Comparison of ENCODE assay signal across 20 cellular contexts in genomic region chr14:95525999-95526398, GRCh38. TPM values are rescaled to one million over a fixed set of nuclear protein-coding genes. Genes with fewer than 3 reads are reported as not detected.
DNase-seq lines count a peak whose midpoint lies in the region; ATAC-seq and TF ChIP-seq lines count a peak whose summit lies in the region.
"Had no signal": no experiment of that assay in that cellular context is flagged by ENCODE, and none has a peak within 500 bp of the region (broad histone marks: within the 10 kb centered on the region; RNA-seq: fewer than 3 reads in every experiment).

No MANE protein-coding gene starts in this region.

- no peak for ATAC-seq in activated T-helper 17 cell treated with anti-CD3 and anti-CD28 coated beads, Interleukin-2, amount 50 U/mL, for 72 hours (replicated peaks)
- ATAC-seq: GM12878 had no signal

- H3K27ac ChIP-seq in BLaER1 = peak overlapping the region; percentile 90
- H3K27ac ChIP-seq in neutrophil = peak overlapping the region; percentile 84
- H3K27ac ChIP-seq in hepatocyte = no peak overlapping the region
- H3K27ac ChIP-seq in GM23248 = no peak overlapping the region
- H3K27ac ChIP-seq: brain microvascular endothelial cell, SJSA1 had no signal

- no peaks in the 10 kb centered on the region for H4K20me1 ChIP-seq in BLaER1
- no peaks in the 10 kb centered on the region for H4K20me1 ChIP-seq in hepatocyte (ENCODE audit: insufficient read depth, poor library complexity, severe bottlenecking)
- H4K20me1 ChIP-seq in GM23248 (ENCODE audit: insufficient read depth) = peaks cover 8% of the 10 kb centered on the region; the same call in 1 of the 2 replicates

- H3K4me3 Mint-ChIP-seq in Caco-2 (ENCODE audit: unreplicated experiment) = peak overlapping the region; percentile 3
- peak overlapping the region; percentile 93 for H3K4me3 Mint-ChIP-seq in activated T-helper 17 cell treated with anti-CD3 and anti-CD28 coated beads, Interleukin-2, amount 50 U/mL, for 72 hours

- TF ChIP-seq CTCF in Caco-2 (IDR thresholded peaks at IDR 0.05; ENCODE audit: insufficient read depth in 1 of 2, low read depth in 1 of 2, low read length in 1 of 2, severe bottlenecking in 1 of 2, unreplicated experiment in 1 of 2) = no peak
- TF ChIP-seq CTCF in neutrophil (IDR thresholded peaks at IDR 0.05) = no peak
- no peak for TF ChIP-seq CTCF in hepatocyte (IDR thresholded peaks at IDR 0.05; ENCODE audit: poor library complexity)

- H3K9ac ChIP-seq in BLaER1 = peak overlapping the region; percentile 32
- no peak overlapping the region for H3K9ac ChIP-seq in GM23248
- H3K9ac ChIP-seq: parathyroid adenoma had no signal

- H3K27ac Mint-ChIP-seq in Caco-2 (ENCODE audit: unreplicated experiment) = peak overlapping the region; percentile 81
- H3K27ac Mint-ChIP-seq in activated T-helper 17 cell treated with anti-CD3 and anti-CD28 coated beads, Interleukin-2, amount 50 U/mL, for 72 hours = peak overlapping the region; percentile 94

- peaks cover 40% of the 10 kb centered on the region for H3K4me1 Mint-ChIP-seq in Caco-2 (ENCODE audit: low read depth, unreplicated experiment)
- H3K4me1 Mint-ChIP-seq in activated T-helper 17 cell treated with anti-CD3 and anti-CD28 coated beads, Interleukin-2, amount 50 U/mL, for 72 hours = peaks cover 60% of the 10 kb centered on the region

- in situ Hi-C loops in GM23248 (cut with MboI) = loop anchor here (5.0 to 25.0 kb wide), 2 partner anchors 84 to 761 kb away; no protein-coding TSS in a partner anchor

- peaks cover 27% of the 10 kb centered on the region for H3K36me3 Mint-ChIP-seq in Caco-2 (ENCODE audit: insufficient read depth, unreplicated experiment)
- peaks cover 21% of the 10 kb centered on the region for H3K36me3 Mint-ChIP-seq in activated T-helper 17 cell treated with anti-CD3 and anti-CD28 coated beads, Interleukin-2, amount 50 U/mL, for 72 hours (ENCODE audit: low read depth)

- intact Hi-C loops in Caco-2 (cut with micrococcal nuclease; ENCODE audit: unreplicated experiment) = loop anchor here (2.0 kb wide), 2 partner anchors 35 to 57 kb away; no protein-coding TSS in a partner anchor

- DNase-seq in Caco-2 = no peak
- no peak for DNase-seq in hepatocyte (ENCODE audit: low spot score)
- no peak for DNase-seq in cerebellar cortex (ENCODE audit: low spot score)
- DNase-seq in effector CD8-positive, alpha-beta T cell (lab: John Stamatoyannopoulos, UW) = no peak
- DNase-seq in GM23248 = no peak
- DNase-seq: BE2C; brain microvascular endothelial cell; foreskin fibroblast; MM.1S; NCI-H2081 treated with DMSO at 0.1 percent for 48 hours; NK-92 treated with Interleukin-12 subunit alpha and Interleukin-12 subunit beta, amount 100 ng/mL, for 24 hours; stimulated activated CD4-positive, alpha-beta T cell treated with anti-CD3 and anti-CD28 coated beads, Interleukin-12 subunit alpha, Interleukin-12 subunit beta, amount 100 ng/mL, for 4 hours; transverse colon had no signal

- H3K79me2 ChIP-seq in hepatocyte = peaks cover 35% of the 10 kb centered on the region
- peaks cover 49% of the 10 kb centered on the region for H3K79me2 ChIP-seq in GM23248 (ENCODE audit: insufficient read depth)
- H3K79me2 ChIP-seq: parathyroid adenoma had no signal

- H3F3A ChIP-seq in GM23248 (ENCODE audit: insufficient read depth) = peaks cover 32% of the 10 kb centered on the region

- BruUV-seq in Caco-2 (replicated peaks; lab: Mats Ljungman, UMichigan) = no TSS peak

- H2AFZ ChIP-seq in hepatocyte (no peak overlapping the region), GM23248 (no peak overlapping the region)
- H2AFZ ChIP-seq: parathyroid adenoma had no signal

- no peaks in the 10 kb centered on the region for H3K27me3 ChIP-seq in BLaER1
- no peaks in the 10 kb centered on the region for H3K27me3 ChIP-seq in Caco-2 (replicated peaks; ENCODE audit: control insufficient read depth, insufficient read depth, low read length)
- no peaks in the 10 kb centered on the region for H3K27me3 ChIP-seq in neutrophil
- H3K27me3 ChIP-seq in hepatocyte = no peaks in the 10 kb centered on the region
- no peaks in the 10 kb centered on the region for H3K27me3 ChIP-seq in GM23248 (replicated peaks; ENCODE audit: insufficient read depth)
- H3K27me3 ChIP-seq: BE2C, brain microvascular endothelial cell, SJSA1, transverse colon had no signal

- H3K27me3 Mint-ChIP-seq in Caco-2 (ENCODE audit: insufficient read depth, unreplicated experiment) = no peaks in the 10 kb centered on the region
- no peaks in the 10 kb centered on the region for H3K27me3 Mint-ChIP-seq in activated T-helper 17 cell treated with anti-CD3 and anti-CD28 coated beads, Interleukin-2, amount 50 U/mL, for 72 hours

- H3K9me2 ChIP-seq in hepatocyte (replicated peaks; ENCODE audit: insufficient read depth) (no peaks in the 10 kb centered on the region), GM23248 (ENCODE audit: insufficient read depth) (no peaks in the 10 kb centered on the region)

- CTCF ChIA-PET in Caco-2 (lab: Charles Lee) = interaction anchor here (1.0 to 2.6 kb wide), 6 partner anchors 10 to 83 kb away, joined by 3 to 29 read pairs (median 11); no protein-coding TSS in a partner anchor

- H3K4me3 ChIP-seq in BLaER1 (no peak overlapping the region), Caco-2 (ENCODE audit: low read depth, low read length) (no peak overlapping the region), neutrophil (ENCODE audit: low read depth in 1 of 2, low read length in 1 of 2) (no peak overlapping the region), hepatocyte (no peak overlapping the region), GM23248 (no peak overlapping the region)
- H3K4me3 ChIP-seq: GM12878, SJSA1, transverse colon had no signal

- peaks cover 100% of the 10 kb centered on the region for H3K4me1 ChIP-seq in BLaER1
- H3K4me1 ChIP-seq in Caco-2 = peaks cover 55% of the 10 kb centered on the region
- peaks cover 55 to 65% of the 10 kb centered on the region in 2 experiments for H3K4me1 ChIP-seq in neutrophil (ENCODE audit: control insufficient read depth in 1 of 2, insufficient read depth in 1 of 2, low read depth in 1 of 2, low read length in 1 of 2)
- peaks cover 22% of the 10 kb centered on the region for H3K4me1 ChIP-seq in hepatocyte (ENCODE audit: insufficient read depth)
- peaks cover 51% of the 10 kb centered on the region for H3K4me1 ChIP-seq in GM23248 (ENCODE audit: insufficient read depth)

- H3K36me3 ChIP-seq in BLaER1 = peaks cover 8% of the 10 kb centered on the region; the same call in 1 of the 2 replicates
- no peaks in the 10 kb centered on the region; the same call in 1 of the 2 replicates for H3K36me3 ChIP-seq in Caco-2 (ENCODE audit: control insufficient read depth, insufficient read depth, low read length)
- no peaks in the 10 kb centered on the region for H3K36me3 ChIP-seq in neutrophil
- no peaks in the 10 kb centered on the region for H3K36me3 ChIP-seq in hepatocyte (replicated peaks; ENCODE audit: insufficient read depth, low read depth)
- no peaks in the 10 kb centered on the region for H3K36me3 ChIP-seq in GM23248 (ENCODE audit: low read depth)
- H3K36me3 ChIP-seq: brain microvascular endothelial cell, transverse colon had no signal

- no peaks in the 10 kb centered on the region for H3K9me3 Mint-ChIP-seq in Caco-2 (ENCODE audit: unreplicated experiment)
- no peaks in the 10 kb centered on the region for H3K9me3 Mint-ChIP-seq in activated T-helper 17 cell treated with anti-CD3 and anti-CD28 coated beads, Interleukin-2, amount 50 U/mL, for 72 hours

- H3K4me2 ChIP-seq in BLaER1 (peak overlapping the region; percentile 96), hepatocyte (no peak overlapping the region), GM23248 (ENCODE audit: unreplicated experiment) (no peak overlapping the region)

- POLR2A ChIA-PET in Caco-2 (lab: Charles Lee) = interaction anchor here (0.5 to 1.1 kb wide), 2 partner anchors 10 to 57 kb away, joined by 3 read pairs; partner anchors contain the start of gene SYNE3

- WGBS in hepatocyte (ENCODE audit: low lambda C conversion rate, missing lambda C conversion rate) = 91% methylated on average over 5 of the region's 5 CpGs
- WGBS in GM23248 (ENCODE audit: low coverage in 1 of 2, low lambda C conversion rate in 2 of 2, missing lambda C conversion rate in 2 of 2), 2 experiments = 81 to 82% methylated on average over 5 of the region's 5 CpGs

- H3K9me3 ChIP-seq in BLaER1 (no peaks in the 10 kb centered on the region), Caco-2 (no peaks in the 10 kb centered on the region), neutrophil (no peaks in the 10 kb centered on the region), hepatocyte (ENCODE audit: low read depth) (no peaks in the 10 kb centered on the region), GM23248 (ENCODE audit: low read depth) (no peaks in the 10 kb centered on the region)
- H3K9me3 ChIP-seq: BE2C, SJSA1, transverse colon had no signal

RNA-seq across cellular contexts. Expression of gene GLRX5, which starts 8.9 kb away (rescaled TPM):
- total RNA-seq in Caco-2 (2022) = 66.2 and 67.8 TPM in 2 replicates
- total RNA-seq in activated T-helper 17 cell treated with anti-CD3 and anti-CD28 coated beads, Interleukin-2, amount 50 U/mL, for 72 hours = 10 to 100 TPM; 21.5 to 61.4 TPM
- 50.0 and 63.5 TPM in 2 replicates for total RNA-seq in hepatocyte
- polyA plus RNA-seq in hepatocyte = 94.5 and 105 TPM in 2 replicates
- 38.6 and 46.0 TPM in 2 replicates for total RNA-seq in GM23248 (2014; rRNA removed; shearing (Covaris generic))
- 48.7 and 48.9 TPM in 2 replicates for polyA plus RNA-seq in GM23248 (2016; fragmentation: Nextera tagmentation; extraction: Ambion mirVana)

RNA-seq across cellular contexts. Expression of gene SYNE3, which starts 9.5 kb away (rescaled TPM):
- 19.4 and 21.2 TPM in 2 replicates for total RNA-seq in Caco-2 (2022)
- total RNA-seq in activated T-helper 17 cell treated with anti-CD3 and anti-CD28 coated beads, Interleukin-2, amount 50 U/mL, for 72 hours = 10 to 100 TPM; 78.9 to 79.1 TPM
- 2.0 and 2.4 TPM in 2 replicates for total RNA-seq in hepatocyte
- polyA plus RNA-seq in hepatocyte = 0.16 and 1.3 TPM in 2 replicates
- 3.8 and 4.8 TPM in 2 replicates for total RNA-seq in GM23248 (2014; rRNA removed; shearing (Covaris generic))
- polyA plus RNA-seq in GM23248 (2016; fragmentation: Nextera tagmentation; extraction: Ambion mirVana) = 1.2 TPM in 2 replicates
- total RNA-seq: HT-29 had no signal

Comparison
In these comparisons a context has a peak if more than half of its experiments do, and no peak if none do; other contexts are left out.
1. H3K27ac ChIP-seq: peak in BLaER1 (single experiment) and neutrophil (single experiment); none in hepatocyte (single experiment) and GM23248 (single experiment).